Comparison of ENCODE assay signal across 9 cellular contexts in genomic region chr6:164129218-164129617, GRCh38.
"Had no signal": no experiment of that assay in that cellular context is flagged by ENCODE, and none has a peak within 500 bp of the region (broad histone marks: within the 10 kb centered on the region; RNA-seq: fewer than 3 reads in every experiment).

No MANE protein-coding gene starts in this region.

- DNase-seq: GM23248, GOT3, H7, H9, HCEC 1CT, HFFc6 had no signal

- H2AFZ ChIP-seq: GM23248, GM23338 had no signal

- H3K36me3 ChIP-seq: HAP-1 had no signal

- H3K27ac ChIP-seq: GM23248 had no signal

- H3K9me3 ChIP-seq: HAP-1 had no signal

- H3K9ac ChIP-seq: GM23248 had no signal

- H3K4me1 ChIP-seq: HAP-1 had no signal

- H3K4me3 ChIP-seq: GM23248, GM23338, HAP-1 had no signal

- ATAC-seq: GM23338, HCT116 had no signal

- H3K4me2 ChIP-seq: GM23338 had no signal
